In the genomic region with DNA sequence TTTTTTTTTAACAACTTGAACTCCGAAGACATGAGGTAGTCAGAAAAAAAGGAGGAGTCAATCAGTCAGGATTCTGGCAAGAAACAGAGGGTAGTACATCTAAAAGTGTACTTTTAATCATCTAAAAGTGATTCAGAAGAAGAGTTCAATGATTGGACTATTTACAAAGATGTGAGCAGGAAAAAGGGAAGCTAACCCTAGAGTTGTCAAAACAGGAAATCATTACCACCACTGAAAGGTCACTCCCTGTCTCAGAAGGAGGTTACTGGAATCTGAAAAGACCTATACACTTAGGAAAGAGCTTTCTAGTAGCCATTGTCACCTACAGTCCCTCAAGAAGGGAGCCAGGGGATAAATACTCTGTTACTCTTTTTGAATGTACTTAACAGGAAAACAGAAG, we compare ENCODE assay signal across 9 cellular contexts. TPM values are rescaled to one million over a fixed set of nuclear protein-coding genes. Genes with fewer than 3 reads are reported as not detected.
DNase-seq lines count a peak whose midpoint lies in the region; ATAC-seq and TF ChIP-seq lines count a peak whose summit lies in the region.
"Had no signal": no experiment of that assay in that cellular context is flagged by ENCODE, and none has a peak within 500 bp of the region (broad histone marks: within the 10 kb centered on the region; RNA-seq: fewer than 3 reads in every experiment).

No MANE protein-coding gene starts in this region.

- DNase-seq in T-cell, result no peak
- DNase-seq in nephron progenitor cell, result no peak
- DNase-seq in ascending aorta (ENCODE audit: low spot score in 2 of 2), result no peak
- DNase-seq in dedifferentiated amniotic fluid mesenchymal stem cell (ENCODE audit: extremely low spot score), result no peak

- H3K27me3 Mint-ChIP-seq in T-cell (no peaks in the 10 kb centered on the region), nephron progenitor cell (ENCODE audit: low read depth, poor library complexity) (no peaks in the 10 kb centered on the region)

- peak overlapping the region; percentile 91 to 93 for H3K27ac Mint-ChIP-seq in T-cell
- peak overlapping the region; percentile 78 for H3K27ac Mint-ChIP-seq in nephron progenitor cell

- POLR2A ChIA-PET in T-cell (lab: Charles Lee), result interaction anchor here (0.6 to 0.9 kb wide), 3 partner anchors 16 to 52 kb away, joined by 3 to 5 read pairs (median 3); no protein-coding TSS in a partner anchor

- TF ChIP-seq CTCF in nephron progenitor cell (IDR thresholded peaks at IDR 0.05) (no peak), ascending aorta (IDR thresholded peaks at IDR 0.05) (no peak)

- ATAC-seq in GM19035 (IDR thresholded peaks at IDR 0.05; ENCODE audit: unreplicated experiment) (peak; percentile 40), HG02885 (IDR thresholded peaks at IDR 0.05; ENCODE audit: poor library complexity, unreplicated experiment) (peak; percentile 55), T-cell (replicated peaks in 1 of 4) (peak; percentile 40 to 65 (median 60)), HG03135 (IDR thresholded peaks at IDR 0.05; ENCODE audit: unreplicated experiment) (no peak)
- ATAC-seq: HCT116 had no signal

- H3K36me3 Mint-ChIP-seq in T-cell (peaks cover 6% of the 10 kb centered on the region), nephron progenitor cell (ENCODE audit: low read depth) (no peaks in the 10 kb centered on the region)

- CTCF ChIA-PET in T-cell (lab: Charles Lee), result interaction anchor here in 1 of 2 donors (0.9 to 4.2 kb wide), 2 partner anchors 13 to 17 kb away, joined by 3 to 34 read pairs; partner anchors contain the start of gene LMBRD1

- H3K27me3 ChIP-seq in ascending aorta, result no peaks in the 10 kb centered on the region

- no peaks in the 10 kb centered on the region for H3K36me3 ChIP-seq in ascending aorta

- H3K9me3 Mint-ChIP-seq in T-cell (no peaks in the 10 kb centered on the region), nephron progenitor cell (no peaks in the 10 kb centered on the region)

- H3K4me3 ChIP-seq in ascending aorta, result no peak overlapping the region
- H3K4me3 ChIP-seq: skin epidermis had no signal

- intact Hi-C loops in ascending aorta (cut with DNase I), result no loop called here

- H3K27ac ChIP-seq in ascending aorta, result no peak overlapping the region

- H3K9me3 ChIP-seq in ascending aorta, result no peaks in the 10 kb centered on the region

- H3K4me1 Mint-ChIP-seq in T-cell, result peaks cover 55 to 66% (median 60%) of the 10 kb centered on the region in 3 donors
- peaks cover 24% of the 10 kb centered on the region for H3K4me1 Mint-ChIP-seq in nephron progenitor cell

- H3K4me3 Mint-ChIP-seq in T-cell (peak overlapping the region; percentile 5 to 63 (median 47)), nephron progenitor cell (no peak overlapping the region)

- no peaks in the 10 kb centered on the region for H3K4me1 ChIP-seq in ascending aorta

RNA-seq across cellular contexts. Expression of gene LMBRD1, which starts 16.7 kb away (rescaled TPM):
- total RNA-seq in T-cell (10 to 100 TPM; 37.1 to 41.5 (median 37.7) TPM), ascending aorta (31.1 TPM)

RNA-seq across cellular contexts. Expression of gene COL19A1, which starts 52.8 kb away (rescaled TPM):
- total RNA-seq in T-cell, result 1 to 10 TPM in 1 of 5 donors, under 1 TPM in 4; 0.42 to 2.3 (median 0.55) TPM
- total RNA-seq in ascending aorta, result not detected
